Comparison of ENCODE assay signal across 1 cellular context in genomic region chr2:166133653-166134052, GRCh38.
TF ChIP-seq lines count a peak whose summit lies in the region.

No MANE protein-coding gene starts in this region.

TF ChIP-seq in GM23338, 12 proteins besides CTCF, POLR2A, EP300 and RAD21 (continued from another document):
- TF ChIP-seq ZNF462 (CRISPR knock-in tag; IDR thresholded peaks at IDR 0.05) (no peak), CREB1 (CRISPR knock-in tag; IDR thresholded peaks at IDR 0.05; ENCODE audit: low read depth) (no peak), NANOG (IDR thresholded peaks at IDR 0.05; ENCODE audit: borderline replicate concordance) (no peak), ZNF331 (CRISPR knock-in tag; IDR thresholded peaks at IDR 0.05; ENCODE audit: low read depth) (no peak), EZH2 (IDR thresholded peaks at IDR 0.05; ENCODE audit: low read depth, unreplicated experiment) (no peak)
